Comparison of ENCODE assay signal across 8 cellular contexts in genomic region chr11:70203749-70204465, GRCh38. TPM values are rescaled to one million over a fixed set of nuclear protein-coding genes. Genes with fewer than 3 reads are reported as not detected.
A peak's percentile ranks its signal among the peaks of the same experiment; 100 is the strongest.
DNase-seq lines count a peak whose midpoint lies in the region; ATAC-seq and TF ChIP-seq lines count a peak whose summit lies in the region.

No MANE protein-coding gene starts in this region.

- DNase-seq in COR-L47 (lab: John Stamatoyannopoulos, UW) (peak; percentile 20), T-helper 2 cell (peak; percentile 45 to 91 (median 84)), ascending aorta (ENCODE audit: low spot score in 2 of 2) (peak in 1 of 2 donors; percentile 88), iPS DF 6.9 (ENCODE audit: low read depth, low spot score) (no peak), gastrocnemius medialis (peak; percentile 26 to 36), NCI-H1436 treated with DMSO at 0.1 percent for 48 hours (lab: John Stamatoyannopoulos, UW) (no peak)

- peaks cover 37% of the 10 kb centered on the region for H3K36me3 ChIP-seq in HUES6 (ENCODE audit: control insufficient read depth, insufficient read depth, low read length)
- peaks cover 26 to 27% of the 10 kb centered on the region in 2 donors for H3K36me3 ChIP-seq in ascending aorta
- peaks cover 19% of the 10 kb centered on the region; the same call in 1 of the 2 replicates for H3K36me3 ChIP-seq in iPS DF 6.9 (ENCODE audit: control insufficient read depth, insufficient read depth, low read length)
- peaks cover 0 to 28% of the 10 kb centered on the region in 2 donors for H3K36me3 ChIP-seq in gastrocnemius medialis

- ATAC-seq in GM21381 (IDR thresholded peaks at IDR 0.05; ENCODE audit: unreplicated experiment) = peak; percentile 23
- ATAC-seq in gastrocnemius medialis = peak; percentile 50 to 64

- H3K27me3 ChIP-seq in HUES6 (ENCODE audit: control insufficient read depth, insufficient read depth, low read length) (no peaks in the 10 kb centered on the region), ascending aorta (no peaks in the 10 kb centered on the region), iPS DF 6.9 (ENCODE audit: control insufficient read depth, insufficient read depth, low read length) (no peaks in the 10 kb centered on the region), gastrocnemius medialis (no peaks in the 10 kb centered on the region)

- intact Hi-C loops in ascending aorta (cut with DNase I) (loop anchor here (1.0 to 5.0 kb wide), 3 partner anchors 48 to 193 kb away; partner anchors contain the start of genes CTTN and PPFIA1), gastrocnemius medialis (cut with DNase I; ENCODE audit: low total_unique reads) (loop anchor here (1.0 to 10.0 kb wide), 2 partner anchors 66 to 201 kb away; partner anchors contain the start of gene PPFIA1)

- H3K9me3 ChIP-seq in HUES6 (ENCODE audit: control insufficient read depth, insufficient read depth, low read depth, low read length) (no peaks in the 10 kb centered on the region; the same call in 1 of the 2 replicates), ascending aorta (no peaks in the 10 kb centered on the region), iPS DF 6.9 (ENCODE audit: control insufficient read depth, insufficient read depth, low read length) (no peaks in the 10 kb centered on the region), gastrocnemius medialis (no peaks in the 10 kb centered on the region)

- in situ Hi-C loops in gastrocnemius medialis (cut with MboI; ENCODE audit: low sequenced_read_pairs in 4 of 4) = loop anchor here in 1 of 4 donors (10.0 kb wide), 1 partner anchor 519 kb away; no protein-coding TSS in a partner anchor

- peak overlapping the region; percentile 95 for H3K4me3 ChIP-seq in HUES6 (ENCODE audit: low read depth, low read length)
- peak overlapping the region; percentile 78 to 97 for H3K4me3 ChIP-seq in ascending aorta
- peak overlapping the region; percentile 95 for H3K4me3 ChIP-seq in iPS DF 6.9 (ENCODE audit: low read length)
- H3K4me3 ChIP-seq in gastrocnemius medialis = peak overlapping the region; percentile 77 to 97 (median 92)

- no peak for TF ChIP-seq POLR2A in gastrocnemius medialis (IDR thresholded peaks at IDR 0.05)

- TF ChIP-seq CTCF in ascending aorta (IDR thresholded peaks at IDR 0.05) = no peak
- TF ChIP-seq CTCF in gastrocnemius medialis (IDR thresholded peaks at IDR 0.05 in 4 of 5, conservative IDR thresholded peaks at IDR 0.05 in 1 of 5) = no peak

- WGBS in iPS DF 6.9 (ENCODE audit: insufficient coverage, insufficient read length) = no CpG with 5 or more reads among the region's 30 CpGs

- H3K27ac ChIP-seq in HUES6 (ENCODE audit: low read depth, low read length) (peak overlapping the region; percentile 97), ascending aorta (peak overlapping the region; percentile 82 to 94), iPS DF 6.9 (ENCODE audit: low read length) (no peak overlapping the region), gastrocnemius medialis (peak overlapping the region; percentile 81 to 92 (median 91))

- peak overlapping the region; percentile 100 for H3K9ac ChIP-seq in HUES6 (ENCODE audit: low read length)

- peaks cover 31% of the 10 kb centered on the region for H3K4me1 ChIP-seq in HUES6 (ENCODE audit: control insufficient read depth, insufficient read depth, low read length)
- peaks cover 5 to 18% of the 10 kb centered on the region in 2 donors for H3K4me1 ChIP-seq in ascending aorta
- H3K4me1 ChIP-seq in iPS DF 6.9 (ENCODE audit: control insufficient read depth, insufficient read depth, low read length) = peaks cover 4% of the 10 kb centered on the region; the same call in 1 of the 2 replicates
- H3K4me1 ChIP-seq in gastrocnemius medialis = peaks cover 14 to 18% of the 10 kb centered on the region in 2 donors

RNA-seq across cellular contexts. Expression of gene FADD, which starts 0.8 kb away (rescaled TPM):
- 22.2 TPM for total RNA-seq in ascending aorta
- 10 to 100 TPM in 2 of 4 donors, 1 to 10 TPM in 2; 6.9 to 17.3 (median 10.4) TPM for total RNA-seq in gastrocnemius medialis

Comparison
In these comparisons a context has a peak if more than half of its experiments do, and no peak if none do; other contexts are left out.
1. DNase-seq: peak in COR-L47 (single experiment), T-helper 2 cell (5 of 5) and gastrocnemius medialis (2 of 2); none in iPS DF 6.9 (single experiment) and NCI-H1436 treated with DMSO at 0.1 percent for 48 hours (single experiment).
2. Peak in every context shown above with its lines, with median percentiles within 50 percentile points of each other: H3K4me3 ChIP-seq.